1 cellular context compared by ENCODE assay signal in the genomic region with DNA sequence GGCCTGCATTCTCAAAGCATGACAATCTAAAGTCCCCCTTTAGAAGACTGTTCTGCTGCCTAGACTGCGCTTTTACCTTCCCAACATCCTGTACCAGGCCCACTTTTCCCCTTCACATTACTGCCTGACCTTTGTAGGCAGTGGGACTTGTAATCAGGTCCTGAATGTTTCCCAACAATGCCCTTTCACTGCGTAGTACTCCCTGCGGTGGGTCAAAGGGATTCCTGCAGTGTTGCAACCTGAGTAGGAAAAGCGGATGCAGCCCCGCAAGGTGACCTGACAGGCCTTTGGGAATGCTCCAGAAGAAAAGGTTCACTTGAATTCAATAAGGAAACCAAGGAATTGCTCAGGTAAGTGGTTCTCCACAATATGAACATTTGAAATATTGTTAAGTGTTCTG.
A peak's percentile ranks its signal among the peaks of the same experiment; 100 is the strongest.
TF ChIP-seq lines count a peak whose summit lies in the region.

No MANE protein-coding gene starts in this region.

TF ChIP-seq in WTC11, 78 proteins besides CTCF, POLR2A, EP300 and RAD21 (continued from another document):
- TF ChIP-seq, protein P1, sequence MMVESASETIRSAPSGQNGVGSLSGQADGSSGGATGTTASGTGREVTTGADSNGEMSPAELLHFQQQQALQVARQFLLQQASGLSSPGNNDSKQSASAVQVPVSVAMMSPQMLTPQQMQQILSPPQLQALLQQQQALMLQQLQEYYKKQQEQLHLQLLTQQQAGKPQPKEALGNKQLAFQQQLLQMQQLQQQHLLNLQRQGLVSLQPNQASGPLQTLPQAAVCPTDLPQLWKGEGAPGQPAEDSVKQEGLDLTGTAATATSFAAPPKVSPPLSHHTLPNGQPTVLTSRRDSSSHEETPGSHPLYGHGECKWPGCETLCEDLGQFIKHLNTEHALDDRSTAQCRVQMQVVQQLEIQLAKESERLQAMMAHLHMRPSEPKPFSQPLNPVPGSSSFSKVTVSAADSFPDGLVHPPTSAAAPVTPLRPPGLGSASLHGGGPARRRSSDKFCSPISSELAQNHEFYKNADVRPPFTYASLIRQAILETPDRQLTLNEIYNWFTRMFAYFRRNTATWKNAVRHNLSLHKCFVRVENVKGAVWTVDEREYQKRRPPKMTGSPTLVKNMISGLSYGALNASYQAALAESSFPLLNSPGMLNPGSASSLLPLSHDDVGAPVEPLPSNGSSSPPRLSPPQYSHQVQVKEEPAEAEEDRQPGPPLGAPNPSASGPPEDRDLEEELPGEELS (CRISPR knock-in tag; IDR thresholded peaks at IDR 0.05): peak; percentile 52; the same call in 1 of the 2 replicates
- peak; percentile 75; the same call in 1 of the 2 replicates for TF ChIP-seq ZNF423 (CRISPR knock-in tag; IDR thresholded peaks at IDR 0.05)
- TF ChIP-seq PRRX2 (CRISPR knock-in tag; IDR thresholded peaks at IDR 0.05): no peak
- TF ChIP-seq MAX (CRISPR knock-in tag; IDR thresholded peaks at IDR 0.05): peak; percentile 41; the same call in 1 of the 2 replicates
- TF ChIP-seq AR (CRISPR knock-in tag; IDR thresholded peaks at IDR 0.05): no peak
- no peak for TF ChIP-seq TP53 (CRISPR knock-in tag; IDR thresholded peaks at IDR 0.05)
- TF ChIP-seq ZNF121 (CRISPR knock-in tag; IDR thresholded peaks at IDR 0.05): 0 out of 2 replicates have a peak, but pooled peaks have one; percentile 41
